In the genomic region with DNA sequence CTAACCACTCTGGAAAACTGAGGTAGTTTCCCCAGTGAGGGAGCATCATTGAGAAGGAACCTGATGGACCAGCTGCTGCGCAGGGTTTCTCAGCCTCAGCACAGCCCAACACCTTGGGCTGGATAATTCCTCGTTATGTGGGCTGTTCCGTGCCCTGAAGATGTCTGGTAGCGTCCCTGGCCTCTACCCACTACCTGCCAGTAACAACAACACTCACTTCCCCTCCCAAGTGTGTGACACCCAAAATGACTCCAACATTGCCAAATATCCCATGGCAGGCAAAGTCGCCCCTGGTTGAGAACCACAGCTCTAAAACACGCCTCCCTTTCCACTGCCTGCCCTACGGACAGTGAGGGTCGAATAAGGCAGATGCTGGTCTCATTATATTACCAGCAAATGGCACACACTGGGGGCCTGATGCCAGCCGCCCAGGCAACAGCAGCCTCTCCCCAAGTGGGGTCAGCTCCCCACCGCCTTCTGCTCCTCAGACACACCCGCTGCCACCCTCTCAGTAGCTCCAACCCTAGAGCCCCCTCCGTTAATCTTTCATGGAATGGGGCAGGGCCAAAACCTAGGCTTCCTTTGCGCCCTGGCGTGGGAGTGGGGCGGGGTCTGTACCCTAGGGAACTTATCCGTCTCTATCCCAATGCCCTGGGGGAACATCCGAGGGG, we compare ENCODE assay signal across 8 cellular contexts. TPM values are rescaled to one million over a fixed set of nuclear protein-coding genes. Genes with fewer than 3 reads are reported as not detected.
DNase-seq lines count a peak whose midpoint lies in the region; ATAC-seq and TF ChIP-seq lines count a peak whose summit lies in the region.

No MANE protein-coding gene starts in this region.

- H3K27me3 Mint-ChIP-seq in activated naive CD8-positive, alpha-beta T cell treated with anti-CD3 and anti-CD28 coated beads for 36 hours, result no peaks in the 10 kb centered on the region

- H3K27ac Mint-ChIP-seq in activated naive CD8-positive, alpha-beta T cell treated with anti-CD3 and anti-CD28 coated beads for 36 hours, result no peak overlapping the region

- H3K4me1 ChIP-seq in heart left ventricle (peaks cover 10 to 79% (median 43%) of the 10 kb centered on the region in 12 donors), left lung (peaks cover 31 to 77% of the 10 kb centered on the region in 2 donors), urinary bladder (ENCODE audit: insufficient read depth) (no peaks in the 10 kb centered on the region)

- H3K4me3 Mint-ChIP-seq in activated naive CD8-positive, alpha-beta T cell treated with anti-CD3 and anti-CD28 coated beads for 36 hours, result peak overlapping the region; percentile 90

- H3K9me3 Mint-ChIP-seq in activated naive CD8-positive, alpha-beta T cell treated with anti-CD3 and anti-CD28 coated beads for 36 hours, result no peaks in the 10 kb centered on the region

- H3K36me3 Mint-ChIP-seq in activated naive CD8-positive, alpha-beta T cell treated with anti-CD3 and anti-CD28 coated beads for 36 hours, result peaks cover 2% of the 10 kb centered on the region

- no peak for ATAC-seq in heart left ventricle
- no peak for ATAC-seq in Right ventricle myocardium inferior
- ATAC-seq in left lung, result no peak

- no peaks in the 10 kb centered on the region for H3K27me3 ChIP-seq in heart left ventricle
- H3K27me3 ChIP-seq in left lung, result no peaks in the 10 kb centered on the region

- H3K4me3 ChIP-seq in heart left ventricle (peak overlapping the region; percentile 46 to 85 (median 80)), left lung (peak overlapping the region; percentile 73 to 80), urinary bladder (ENCODE audit: low read depth, low read length) (peak overlapping the region; percentile 56)

- H3K27ac ChIP-seq in heart left ventricle (peak overlapping the region; percentile 72 to 96 (median 92)), left lung (peak overlapping the region; percentile 79 to 87), urinary bladder (ENCODE audit: low read depth) (no peak overlapping the region)

- WGBS in heart left ventricle, 4 donors, result 69 to 76% (median 72%) methylated on average over 11 to 17 of the region's 17 CpGs
- 76% methylated on average over 17 of the region's 17 CpGs for WGBS in urinary bladder

- peaks cover 27% of the 10 kb centered on the region for H3K4me1 Mint-ChIP-seq in activated naive CD8-positive, alpha-beta T cell treated with anti-CD3 and anti-CD28 coated beads for 36 hours

- H3K9me3 ChIP-seq in heart left ventricle (no peaks in the 10 kb centered on the region), left lung (no peaks in the 10 kb centered on the region)

- no peak for TF ChIP-seq CTCF in heart left ventricle (IDR thresholded peaks at IDR 0.05)
- TF ChIP-seq CTCF in left lung (IDR thresholded peaks at IDR 0.05), result no peak

- H3K36me3 ChIP-seq in heart left ventricle (no peaks in the 10 kb centered on the region), left lung (peaks cover 0 to 7% of the 10 kb centered on the region in 2 donors), urinary bladder (ENCODE audit: insufficient read depth) (no peaks in the 10 kb centered on the region)

- intact Hi-C loops in heart left ventricle (cut with DNase I), result loop anchor here in 5 of 10 donors (2.0 to 10.0 kb wide), 5 partner anchors 15 to 198 kb away; a partner anchor contains a TSS
- intact Hi-C loops in Right ventricle myocardium inferior (cut with DNase I), result loop anchor here (5.0 kb wide), 1 partner anchor 93 kb away; no protein-coding TSS in a partner anchor
- intact Hi-C loops in left lung (cut with DNase I), result no loop called here

- DNase-seq in heart left ventricle (no peak), Right ventricle myocardium inferior (ENCODE audit: missing footprints) (no peak), left lung (no peak), NCI-H2107 (lab: John Stamatoyannopoulos, UW) (no peak), NCI-H446 (lab: John Stamatoyannopoulos, UW) (no peak), A172 (ENCODE audit: low spot score) (no peak)
- DNase-seq in activated naive CD8-positive, alpha-beta T cell treated with anti-CD3 and anti-CD28 coated beads for 36 hours, result no peak

- no peak for TF ChIP-seq POLR2A in heart left ventricle (IDR thresholded peaks at IDR 0.05)

RNA-seq across cellular contexts. Expression of a gene that starts 1.0 kb away (rescaled TPM):
- total RNA-seq in heart left ventricle, result 10 to 100 TPM in 7 of 9 donors, 1 to 10 TPM in 2; 6.3 to 49.4 (median 14.1) TPM
- 10 to 100 TPM; 11.7 to 18.3 TPM for polyA plus RNA-seq in heart left ventricle
- total RNA-seq in Right ventricle myocardium inferior, result 17.9 TPM
- 10 to 100 TPM; 20.7 to 22.2 TPM for total RNA-seq in activated naive CD8-positive, alpha-beta T cell treated with anti-CD3 and anti-CD28 coated beads for 36 hours
- total RNA-seq in left lung, result 10 to 100 TPM; 24.9 to 61.7 TPM
- total RNA-seq in urinary bladder, result 4.2 TPM
- polyA plus RNA-seq in urinary bladder, result 17.2 TPM
- 36.2 and 54.9 TPM in 2 replicates for total RNA-seq in A172 (2014; rRNA removed; shearing (Covaris generic))

RNA-seq across cellular contexts. Expression of a gene that starts 32.8 kb away (rescaled TPM):
- total RNA-seq in heart left ventricle (not detected), Right ventricle myocardium inferior (not detected), left lung (not detected), urinary bladder (not detected)
- polyA plus RNA-seq in heart left ventricle (under 1 TPM in 1 of 2 donors, not detected in 1; 0.19 TPM), urinary bladder (not detected)
- total RNA-seq in activated naive CD8-positive, alpha-beta T cell treated with anti-CD3 and anti-CD28 coated beads for 36 hours, result under 1 TPM in 1 of 2 experiments, not detected in 1; 0.36 TPM
- total RNA-seq in A172 (2014; rRNA removed; shearing (Covaris generic)), result not detected in 2 replicates

RNA-seq across cellular contexts. Expression of a gene that starts 37.3 kb away (rescaled TPM):
- 10 to 100 TPM; 11.8 to 37.9 (median 21.9) TPM for total RNA-seq in heart left ventricle
- polyA plus RNA-seq in heart left ventricle, result 10 to 100 TPM; 16.7 to 25.9 TPM
- 38.2 TPM for total RNA-seq in Right ventricle myocardium inferior
- under 1 TPM; 0.33 to 0.62 TPM for total RNA-seq in activated naive CD8-positive, alpha-beta T cell treated with anti-CD3 and anti-CD28 coated beads for 36 hours
- total RNA-seq in left lung, result 10 to 100 TPM; 10.2 to 13.7 TPM
- 14.4 TPM for total RNA-seq in urinary bladder
- polyA plus RNA-seq in urinary bladder, result 68.7 TPM
- total RNA-seq in A172 (2014; rRNA removed; shearing (Covaris generic)), result 0.05 and 1.1 TPM in 2 replicates

RNA-seq across cellular contexts. Expression of a gene that starts 39.6 kb away (rescaled TPM):
- total RNA-seq in heart left ventricle (1 to 10 TPM; 1.1 to 4.9 (median 2.7) TPM), Right ventricle myocardium inferior (3.4 TPM), left lung (1 to 10 TPM; 1.3 to 2.9 TPM), urinary bladder (7.1 TPM)
- polyA plus RNA-seq in heart left ventricle (1 to 10 TPM; 1.2 to 7.6 TPM), urinary bladder (10.6 TPM)
- total RNA-seq in activated naive CD8-positive, alpha-beta T cell treated with anti-CD3 and anti-CD28 coated beads for 36 hours, result under 1 TPM; 0.36 to 0.66 TPM
- not detected in 2 replicates for total RNA-seq in A172 (2014; rRNA removed; shearing (Covaris generic))

RNA-seq across cellular contexts. Expression of a gene that starts 47.3 kb away (rescaled TPM):
- total RNA-seq in heart left ventricle, result 10 to 100 TPM; 23.0 to 36.1 (median 31.8) TPM
- 10 to 100 TPM; 16.0 to 19.3 TPM for polyA plus RNA-seq in heart left ventricle
- 35.4 TPM for total RNA-seq in Right ventricle myocardium inferior
- total RNA-seq in activated naive CD8-positive, alpha-beta T cell treated with anti-CD3 and anti-CD28 coated beads for 36 hours, result 10 to 100 TPM; 37.7 to 38.4 TPM
- total RNA-seq in left lung, result 10 to 100 TPM; 20.1 to 23.2 TPM
- total RNA-seq in urinary bladder, result 18.3 TPM
- 14.0 TPM for polyA plus RNA-seq in urinary bladder
- total RNA-seq in A172 (2014; rRNA removed; shearing (Covaris generic)), result 11.4 and 19.4 TPM in 2 replicates
